9 cellular contexts compared by ENCODE assay signal in genomic region chr12:89350260-89350659, GRCh38. TPM values are rescaled to one million over a fixed set of nuclear protein-coding genes. Genes with fewer than 3 reads are reported as not detected.
DNase-seq lines count a peak whose midpoint lies in the region; TF ChIP-seq lines count a peak whose summit lies in the region.
"Had no signal": no experiment of that assay in that cellular context is flagged by ENCODE, and none has a peak within 500 bp of the region (broad histone marks: within the 10 kb centered on the region; RNA-seq: fewer than 3 reads in every experiment).

No MANE protein-coding gene starts in this region.

- no peak overlapping the region for H3K27ac ChIP-seq in DOHH2 (ENCODE audit: low read depth, low read length)
- H3K27ac ChIP-seq in Peyer's patch: peak overlapping the region; percentile 89 to 99 (median 96)
- H3K27ac ChIP-seq in esophagus squamous epithelium: peak overlapping the region; percentile 97 to 99 (median 98)
- peak overlapping the region; percentile 100 for H3K27ac ChIP-seq in parathyroid adenoma

- intact Hi-C loops in esophagus squamous epithelium (cut with DNase I): loop anchor here (10.0 kb wide), 2 partner anchors 105 to 125 kb away; no protein-coding TSS in a partner anchor

- no peak overlapping the region for H2AFZ ChIP-seq in parathyroid adenoma

- H3K9me2 ChIP-seq in DOHH2 (replicated peaks; ENCODE audit: control insufficient read depth, low read length): no peaks in the 10 kb centered on the region

- TF ChIP-seq POLR2A in Peyer's patch (IDR thresholded peaks at IDR 0.05) (no peak), esophagus squamous epithelium (IDR thresholded peaks at IDR 0.05) (no peak)

- H3K4me1 ChIP-seq in DOHH2 (ENCODE audit: control insufficient read depth, low read length) (peaks cover 87% of the 10 kb centered on the region), Peyer's patch (peaks cover 0 to 40% (median 13%) of the 10 kb centered on the region in 4 donors), esophagus squamous epithelium (peaks cover 34 to 99% (median 36%) of the 10 kb centered on the region in 3 donors), parathyroid adenoma (peaks cover 30% of the 10 kb centered on the region)

- no peak for TF ChIP-seq CTCF in DOHH2 (IDR thresholded peaks at IDR 0.05; ENCODE audit: low read depth, low read length, poor library complexity, severe bottlenecking)
- no peak for TF ChIP-seq CTCF in Peyer's patch (IDR thresholded peaks at IDR 0.05)
- no peak for TF ChIP-seq CTCF in esophagus squamous epithelium (IDR thresholded peaks at IDR 0.05)
- TF ChIP-seq CTCF in parathyroid adenoma (IDR thresholded peaks at IDR 0.05): no peak

- H3K9me3 ChIP-seq in DOHH2 (ENCODE audit: control insufficient read depth, insufficient read depth, low read length): no peaks in the 10 kb centered on the region
- H3K9me3 ChIP-seq in Peyer's patch: no peaks in the 10 kb centered on the region
- H3K9me3 ChIP-seq in esophagus squamous epithelium: no peaks in the 10 kb centered on the region
- no peaks in the 10 kb centered on the region for H3K9me3 ChIP-seq in parathyroid adenoma (ENCODE audit: control insufficient read depth, low read length)

- H3K4me3 ChIP-seq in DOHH2 (ENCODE audit: low read length) (peak overlapping the region; percentile 77), Peyer's patch (peak overlapping the region; percentile 56 to 82 (median 77)), esophagus squamous epithelium (peak overlapping the region; percentile 55 to 91 (median 80)), parathyroid adenoma (ENCODE audit: low read depth, low read length) (peak overlapping the region; percentile 88)

- H3F3A ChIP-seq in DOHH2 (ENCODE audit: control insufficient read depth, insufficient read depth): peaks cover 22% of the 10 kb centered on the region

- H3K27me3 ChIP-seq in DOHH2 (ENCODE audit: control insufficient read depth, low read length): peaks cover 85% of the 10 kb centered on the region
- no peaks in the 10 kb centered on the region for H3K27me3 ChIP-seq in Peyer's patch
- no peaks in the 10 kb centered on the region for H3K27me3 ChIP-seq in esophagus squamous epithelium
- H3K27me3 ChIP-seq in parathyroid adenoma (ENCODE audit: control insufficient read depth, insufficient read depth, low read length): no peaks in the 10 kb centered on the region

- H3K36me3 ChIP-seq in DOHH2 (ENCODE audit: control insufficient read depth, low read length) (no peaks in the 10 kb centered on the region), Peyer's patch (peaks cover 0 to 12% (median 0%) of the 10 kb centered on the region in 3 donors), esophagus squamous epithelium (peaks cover 0 to 10% (median 7%) of the 10 kb centered on the region in 3 donors), parathyroid adenoma (ENCODE audit: control insufficient read depth, insufficient read depth, low read length) (no peaks in the 10 kb centered on the region)

- WGBS in esophagus squamous epithelium, 2 donors: 18 to 23% methylated on average over 8 of the region's 8 CpGs

- no peaks in the 10 kb centered on the region for H4K20me1 ChIP-seq in DOHH2 (ENCODE audit: control insufficient read depth, insufficient read depth, low read depth, low read length)

- DNase-seq in Peyer's patch: no peak
- no peak for DNase-seq in esophagus squamous epithelium (lab: John Stamatoyannopoulos, UW)
- no peak for DNase-seq in stimulated activated CD4-positive, alpha-beta T cell treated with anti-CD3 and anti-CD28 coated beads, Interleukin-4, amount 100 ng/mL, for 4 hours
- DNase-seq in NCI-H1694 (lab: John Stamatoyannopoulos, UW): no peak
- no peak for DNase-seq in kidney tubule cell (ENCODE audit: low spot score)
- no peak for DNase-seq in COR-L47 (lab: John Stamatoyannopoulos, UW)
- DNase-seq: occipital lobe had no signal

- H3K4me2 ChIP-seq in DOHH2 (ENCODE audit: low read length) (peak overlapping the region; percentile 80), parathyroid adenoma (ENCODE audit: low read length) (peak overlapping the region; percentile 98)

- peak overlapping the region; percentile 99 for H3K9ac ChIP-seq in parathyroid adenoma

- H3K79me2 ChIP-seq in DOHH2 (ENCODE audit: control insufficient read depth, low read length): no peaks in the 10 kb centered on the region
- peaks cover 48% of the 10 kb centered on the region for H3K79me2 ChIP-seq in parathyroid adenoma

RNA-seq across cellular contexts. Expression of gene DUSP6, which starts 2.0 kb away (rescaled TPM):
- total RNA-seq in Peyer's patch (10 to 100 TPM; 33.1 to 71.0 (median 46.7) TPM), esophagus squamous epithelium (10 to 100 TPM; 17.6 to 30.4 (median 24.9) TPM)
